Comparison of ENCODE assay signal across 18 cellular contexts in genomic region chr3:49266410-49267170, GRCh38. TPM values are rescaled to one million over a fixed set of nuclear protein-coding genes. Genes with fewer than 3 reads are reported as not detected.
DNase-seq lines count a peak whose midpoint lies in the region; ATAC-seq, FAIRE-seq and TF ChIP-seq lines count a peak whose summit lies in the region.
"Had no signal": no experiment of that assay in that cellular context is flagged by ENCODE, and none has a peak within 500 bp of the region (broad histone marks: within the 10 kb centered on the region; RNA-seq: fewer than 3 reads in every experiment).

No MANE protein-coding gene starts in this region.

- CTCF ChIA-PET in WTC11 (lab: Charles Lee) = interaction anchor here (0.6 to 1.9 kb wide), 3 partner anchors 96 to 481 kb away, joined by 3 to 8 read pairs (median 3); partner anchors contain the start of gene KLHDC8B

- no peak for ATAC-seq in WTC11
- ATAC-seq: T-helper 17 cell had no signal

- no peaks in the 10 kb centered on the region for H3K9me3 Mint-ChIP-seq in WTC11
- H3K9me3 Mint-ChIP-seq: HFFc6, immature natural killer cell had no signal

- H3K27me3 Mint-ChIP-seq in WTC11 (ENCODE audit: low read depth) = no peaks in the 10 kb centered on the region
- H3K27me3 Mint-ChIP-seq: T-helper 17 cell had no signal

- POLR2A ChIA-PET in WTC11 (lab: Charles Lee) = no interaction called here

- no peak overlapping the region for H2AFZ ChIP-seq in Karpas-422 (ENCODE audit: low read length)

- H3K27ac ChIP-seq in Karpas-422 (ENCODE audit: low read length) (no peak overlapping the region), layer of hippocampus (ENCODE audit: low read depth, low read length) (peak overlapping the region; percentile 74)
- H3K27ac ChIP-seq: prostate gland had no signal

- H3K9me3 ChIP-seq in Karpas-422 (ENCODE audit: low read length) = no peaks in the 10 kb centered on the region
- H3K9me3 ChIP-seq: prostate gland had no signal

- H3K4me2 ChIP-seq in Karpas-422 (ENCODE audit: low read depth, low read length, poor library complexity, severe bottlenecking) = no peak overlapping the region

- peak; percentile 23 for FAIRE-seq in endometrium (lab: Jason Lieb, UNC)
- FAIRE-seq: frontal cortex had no signal

- no peak overlapping the region for H3K4me3 ChIP-seq in Karpas-422 (ENCODE audit: low read length)
- H3K4me3 ChIP-seq: prostate gland had no signal

- no peaks in the 10 kb centered on the region for H4K20me1 ChIP-seq in Karpas-422 (ENCODE audit: insufficient read depth, low read depth, low read length)

- TF ChIP-seq CTCF in WTC11 (IDR thresholded peaks at IDR 0.05) = no peak

- H3K27ac Mint-ChIP-seq in WTC11 = no peak overlapping the region
- H3K27ac Mint-ChIP-seq: HFFc6, T-helper 17 cell had no signal

- H3K79me2 ChIP-seq in Karpas-422 (ENCODE audit: low read length) = no peaks in the 10 kb centered on the region

- H3K36me3 ChIP-seq in Karpas-422 (ENCODE audit: insufficient read depth, low read length) = no peaks in the 10 kb centered on the region
- H3K36me3 ChIP-seq: prostate gland had no signal

- no peak overlapping the region for H3K4me3 Mint-ChIP-seq in WTC11
- H3K4me3 Mint-ChIP-seq: HFFc6, immature natural killer cell, T-helper 17 cell had no signal

- H3K36me3 Mint-ChIP-seq in WTC11 = no peaks in the 10 kb centered on the region

- no peaks in the 10 kb centered on the region for H3K27me3 ChIP-seq in Karpas-422 (ENCODE audit: low read length)
- H3K27me3 ChIP-seq in layer of hippocampus (ENCODE audit: control insufficient read depth, insufficient read depth, low read length) = no peaks in the 10 kb centered on the region

- H3K9ac ChIP-seq in Karpas-422 (ENCODE audit: low read length) = no peak overlapping the region

- no peaks in the 10 kb centered on the region for H3K4me1 ChIP-seq in Karpas-422 (ENCODE audit: low read length)
- H3K4me1 ChIP-seq: prostate gland had no signal

- no peaks in the 10 kb centered on the region for H3K9me2 ChIP-seq in Karpas-422 (replicated peaks; ENCODE audit: insufficient read depth, low read length)

- no peaks in the 10 kb centered on the region for H3K4me1 Mint-ChIP-seq in WTC11
- H3K4me1 Mint-ChIP-seq: immature natural killer cell had no signal

- DNase-seq in Karpas-422 (peak; percentile 41), stromal cell of bone marrow (ENCODE audit: low read depth) (peak; percentile 21), WTC11 (ENCODE audit: low spot score) (no peak), iPS-NIHi7 (ENCODE audit: extremely low spot score) (no peak), NCI-H1694 treated with DMSO at 0.1 percent for 48 hours (lab: John Stamatoyannopoulos, UW) (no peak), KG1 (lab: John Stamatoyannopoulos, UW) (no peak)
- DNase-seq: HFFc6; immature natural killer cell; NCI-H1105; NCI-H2227 treated with DMSO at 0.1 percent for 48 hours; NK-92 treated with Interleukin-12 subunit alpha and Interleukin-12 subunit beta, amount 100 ng/mL, for 24 hours; SHP77; stimulated activated CD4-positive, alpha-beta T cell treated with anti-CD3 and anti-CD28 coated beads, Interleukin-15, amount 100 ng/mL, for 24 hours; T-helper 17 cell had no signal

TF ChIP-seq in WTC11, 78 proteins besides CTCF, POLR2A, EP300 and RAD21:
- TF ChIP-seq ZNF423 (CRISPR knock-in tag; IDR thresholded peaks at IDR 0.05) (no peak), ATF2 (CRISPR knock-in tag; IDR thresholded peaks at IDR 0.05; ENCODE audit: borderline replicate concordance, low read depth) (no peak), IRF2 (CRISPR knock-in tag; IDR thresholded peaks at IDR 0.05; ENCODE audit: borderline replicate concordance, low read depth) (no peak), NFYB (CRISPR knock-in tag; conservative IDR thresholded peaks at IDR 0.05; ENCODE audit: low read depth) (no peak)
- TF ChIP-seq, protein P1, sequence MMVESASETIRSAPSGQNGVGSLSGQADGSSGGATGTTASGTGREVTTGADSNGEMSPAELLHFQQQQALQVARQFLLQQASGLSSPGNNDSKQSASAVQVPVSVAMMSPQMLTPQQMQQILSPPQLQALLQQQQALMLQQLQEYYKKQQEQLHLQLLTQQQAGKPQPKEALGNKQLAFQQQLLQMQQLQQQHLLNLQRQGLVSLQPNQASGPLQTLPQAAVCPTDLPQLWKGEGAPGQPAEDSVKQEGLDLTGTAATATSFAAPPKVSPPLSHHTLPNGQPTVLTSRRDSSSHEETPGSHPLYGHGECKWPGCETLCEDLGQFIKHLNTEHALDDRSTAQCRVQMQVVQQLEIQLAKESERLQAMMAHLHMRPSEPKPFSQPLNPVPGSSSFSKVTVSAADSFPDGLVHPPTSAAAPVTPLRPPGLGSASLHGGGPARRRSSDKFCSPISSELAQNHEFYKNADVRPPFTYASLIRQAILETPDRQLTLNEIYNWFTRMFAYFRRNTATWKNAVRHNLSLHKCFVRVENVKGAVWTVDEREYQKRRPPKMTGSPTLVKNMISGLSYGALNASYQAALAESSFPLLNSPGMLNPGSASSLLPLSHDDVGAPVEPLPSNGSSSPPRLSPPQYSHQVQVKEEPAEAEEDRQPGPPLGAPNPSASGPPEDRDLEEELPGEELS (CRISPR knock-in tag; IDR thresholded peaks at IDR 0.05) = no peak

RNA-seq across cellular contexts. Expression of gene C3orf62, which starts 10.4 kb away (rescaled TPM):
- 1.6 and 3.6 TPM in 2 replicates for total RNA-seq in Karpas-422 (2014; rRNA removed; shearing (Covaris generic); ENCODE audit: low replicate concordance)
- 2.1 to 2.5 TPM (median 2.4 TPM) in 3 replicates for total RNA-seq in WTC11 (2021)

Comparison
In these comparisons a context has a peak if more than half of its experiments do, and no peak if none do; other contexts are left out.
1. DNase-seq: peak in Karpas-422 (single experiment) and stromal cell of bone marrow (single experiment); none in WTC11 (single experiment), iPS-NIHi7 (single experiment), NCI-H1694 treated with DMSO at 0.1 percent for 48 hours (single experiment) and KG1 (single experiment).